16 cellular contexts compared by ENCODE assay signal in the genomic region with DNA sequence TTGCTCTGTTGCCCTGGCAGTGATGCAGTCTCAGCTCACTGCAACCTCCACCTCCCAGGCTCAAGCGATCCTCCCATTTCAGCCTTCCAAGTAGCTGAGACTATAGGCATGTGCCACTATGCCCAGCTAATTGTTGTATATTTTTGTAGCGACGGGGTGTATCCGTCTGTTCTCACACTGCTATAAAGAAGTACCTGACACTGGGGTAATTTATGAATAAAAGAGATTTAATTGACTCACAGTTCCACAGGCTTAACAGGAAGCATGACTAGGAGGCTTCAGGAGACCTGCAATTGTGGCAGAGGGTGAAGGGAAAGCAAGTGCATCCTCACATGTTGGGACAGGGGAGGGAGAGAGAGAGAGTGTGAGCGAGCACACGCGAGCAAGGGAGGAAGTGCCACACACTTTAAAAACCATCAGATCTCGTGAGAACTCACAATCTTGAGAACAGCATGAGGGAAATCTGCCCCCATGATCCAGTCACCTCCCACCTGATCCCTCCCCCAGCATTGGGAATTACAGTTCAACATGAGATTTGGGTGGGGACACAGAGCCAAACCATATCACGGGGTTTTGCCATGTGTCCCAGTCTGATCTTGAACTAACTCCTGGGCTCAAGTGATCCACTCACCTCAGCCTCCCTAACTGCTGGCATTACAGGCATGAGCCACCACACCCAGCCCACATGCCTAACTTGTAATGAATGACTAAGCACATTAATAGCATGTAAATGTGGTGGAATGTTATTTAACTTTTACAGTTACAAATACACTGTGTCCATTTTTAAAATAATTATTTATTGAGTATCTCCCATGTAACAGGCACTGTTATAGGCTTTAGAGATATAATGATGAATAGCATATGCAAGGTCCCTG.
DNase-seq lines count a peak whose midpoint lies in the region; ATAC-seq and TF ChIP-seq lines count a peak whose summit lies in the region.
"Had no signal": no experiment of that assay in that cellular context is flagged by ENCODE, and none has a peak within 500 bp of the region (broad histone marks: within the 10 kb centered on the region; RNA-seq: fewer than 3 reads in every experiment).

No MANE protein-coding gene starts in this region.

- H3K9me3 Mint-ChIP-seq in HFFc6 (no peaks in the 10 kb centered on the region), chondrocyte (ENCODE audit: low read depth) (no peaks in the 10 kb centered on the region)

- H3K79me2 ChIP-seq in DND-41 (ENCODE audit: insufficient read depth, low read length), result peaks cover 7% of the 10 kb centered on the region; the same call in 1 of the 2 replicates

- H3K27me3 ChIP-seq in DND-41 (ENCODE audit: insufficient read depth, low read length, poor library complexity), result no peaks in the 10 kb centered on the region
- H3K27me3 ChIP-seq: testis had no signal

- no peak overlapping the region for H2AFZ ChIP-seq in DND-41 (ENCODE audit: low read depth, low read length)

- H3K4me2 ChIP-seq in DND-41 (ENCODE audit: insufficient read depth, low read length), result no peak overlapping the region

- H3K27ac Mint-ChIP-seq in HFFc6 (peak overlapping the region; percentile 81), chondrocyte (ENCODE audit: unreplicated experiment) (peak overlapping the region; percentile 41)

- H3K27ac ChIP-seq in DND-41 (ENCODE audit: low read length), result no peak overlapping the region
- H3K27ac ChIP-seq: testis had no signal

- peaks cover 48% of the 10 kb centered on the region for H3K36me3 Mint-ChIP-seq in HFFc6 (ENCODE audit: low read depth)
- peaks cover 13% of the 10 kb centered on the region for H3K36me3 Mint-ChIP-seq in chondrocyte (ENCODE audit: low read depth)

- H3K36me3 ChIP-seq in DND-41 (ENCODE audit: insufficient read depth, low read length), result peaks cover 33% of the 10 kb centered on the region; the same call in 1 of the 2 replicates

- H3K9me3 ChIP-seq in DND-41 (ENCODE audit: insufficient read depth, low read length, severe bottlenecking), result no peaks in the 10 kb centered on the region
- H3K9me3 ChIP-seq: testis had no signal

- H3K4me3 ChIP-seq in DND-41 (ENCODE audit: low read depth in 1 of 2, low read length in 2 of 2), result no peak overlapping the region
- H3K4me3 ChIP-seq: testis had no signal

- H3K4me3 Mint-ChIP-seq in HFFc6 (peak overlapping the region; percentile 16), chondrocyte (ENCODE audit: unreplicated experiment) (no peak overlapping the region)
- H3K4me3 Mint-ChIP-seq: CD14-positive monocyte, neural crest cell had no signal

- H4K20me1 ChIP-seq in DND-41 (ENCODE audit: insufficient read depth, low read length), result no peaks in the 10 kb centered on the region

- no peaks in the 10 kb centered on the region for H3K4me1 ChIP-seq in DND-41 (ENCODE audit: insufficient read depth, low read length)
- H3K4me1 ChIP-seq: testis had no signal

- H3K27me3 Mint-ChIP-seq in HFFc6 (ENCODE audit: insufficient read depth) (peaks cover 1% of the 10 kb centered on the region), chondrocyte (ENCODE audit: low read depth) (no peaks in the 10 kb centered on the region)

- H3K4me1 Mint-ChIP-seq in HFFc6 (ENCODE audit: low read depth) (peaks cover 88% of the 10 kb centered on the region), chondrocyte (ENCODE audit: low read depth) (peaks cover 35% of the 10 kb centered on the region)

- TF ChIP-seq CTCF in DND-41 (IDR thresholded peaks at IDR 0.05; ENCODE audit: borderline replicate concordance, extremely low read depth, low read length, poor library complexity, severe bottlenecking) (no peak), HFFc6 (IDR thresholded peaks at IDR 0.05) (no peak), chondrocyte (IDR thresholded peaks at IDR 0.05) (no peak)

- ATAC-seq in DND-41 (ENCODE audit: insufficient read depth, low read depth), result 0 out of 3 replicates have a peak, but pooled peaks have one; percentile 42
- ATAC-seq in GM19452 (IDR thresholded peaks at IDR 0.05; ENCODE audit: unreplicated experiment), result no peak
- ATAC-seq in HG02973 (IDR thresholded peaks at IDR 0.05; ENCODE audit: unreplicated experiment), result no peak

- no peak overlapping the region for H3K9ac ChIP-seq in DND-41 (ENCODE audit: low read depth, low read length)

- DNase-seq in DND-41 (no peak), HFFc6 (peak; percentile 48), chondrocyte (ENCODE audit: low spot score) (no peak), kidney tubule cell (ENCODE audit: low spot score) (peak; percentile 54), NCI-H748 (lab: John Stamatoyannopoulos, UW; ENCODE audit: unreplicated experiment) (no peak), foreskin melanocyte (no peak)
- DNase-seq: GF-D8, glutamatergic neuron, NCI-H1436 treated with DMSO at 0.1 percent for 48 hours, NCI-H526, T1000, testis had no signal

Comparison
In these comparisons a context has a peak if more than half of its experiments do, and no peak if none do; other contexts are left out.
1. DNase-seq: peak in HFFc6 (single experiment) and kidney tubule cell (single experiment); none in DND-41 (single experiment), chondrocyte (single experiment), NCI-H748 (single experiment) and foreskin melanocyte (single experiment).